In genomic region chr11:76459299-76459698, GRCh38 we compare ENCODE assay signal across 8 cellular contexts. TPM values are rescaled to one million over a fixed set of nuclear protein-coding genes. Genes with fewer than 3 reads are reported as not detected.
A peak's percentile ranks its signal among the peaks of the same experiment; 100 is the strongest.
DNase-seq lines count a peak whose midpoint lies in the region; ATAC-seq, FAIRE-seq and TF ChIP-seq lines count a peak whose summit lies in the region.
"Had no signal": no experiment of that assay in that cellular context is flagged by ENCODE, and none has a peak within 500 bp of the region (broad histone marks: within the 10 kb centered on the region; RNA-seq: fewer than 3 reads in every experiment).

No MANE protein-coding gene starts in this region.

- no peaks in the 10 kb centered on the region for H3K27me3 ChIP-seq in pancreas

- peaks cover 0 to 5% (median 0%) of the 10 kb centered on the region in 3 donors for H3K4me1 ChIP-seq in pancreas

- H3K27ac ChIP-seq in coronary artery: no peak overlapping the region
- no peak overlapping the region for H3K27ac ChIP-seq in pancreas

- TF ChIP-seq POLR2A in NB4 (IDR thresholded peaks at IDR 0.05; ENCODE audit: extremely low read depth, insufficient read length): no peak

- no peaks in the 10 kb centered on the region for H3K9me3 ChIP-seq in pancreas

- intact Hi-C loops in pancreas (cut with DNase I): no loop called here

- DNase-seq in GM10266 (ENCODE audit: extremely low spot score) (no peak), NB4 (ENCODE audit: low read depth) (peak; percentile 16), coronary artery (ENCODE audit: low spot score) (no peak), pancreas (no peak), NCI-H1092 (lab: John Stamatoyannopoulos, UW) (no peak)

- TF ChIP-seq CTCF in GM10266 (IDR thresholded peaks at IDR 0.05; ENCODE audit: control insufficient read depth, insufficient read depth, low read depth, missing control alignments) (peak; percentile 11), NB4 (IDR thresholded peaks at IDR 0.05; ENCODE audit: low read depth, low read length) (peak; percentile 25), coronary artery (IDR thresholded peaks at IDR 0.05) (peak; percentile 32), pancreas (IDR thresholded peaks at IDR 0.05) (peak in 3 of 4 donors; percentile 25 to 40 (median 31))

- H3K4me3 ChIP-seq in NB4 (ENCODE audit: low read depth, low read length) (no peak overlapping the region), coronary artery (no peak overlapping the region), pancreas (no peak overlapping the region)

- H3K36me3 ChIP-seq in pancreas: no peaks in the 10 kb centered on the region

- ATAC-seq in pancreas (peak in 3 of 4 donors; percentile 34 to 68 (median 48)), GM21529 (IDR thresholded peaks at IDR 0.05; ENCODE audit: unreplicated experiment) (no peak), HG02759 (IDR thresholded peaks at IDR 0.05; ENCODE audit: unreplicated experiment) (no peak)

- WGBS in pancreas, 2 donors: 51 to 63% methylated on average over 4 of the region's 4 CpGs

- FAIRE-seq in pancreas (lab: Jason Lieb, UNC): no peak
- FAIRE-seq: colon had no signal

RNA-seq across cellular contexts. Expression of gene EMSY, which starts 14.5 kb away (rescaled TPM):
- 10 to 100 TPM in 2 of 6 donors, 1 to 10 TPM in 4; 5.8 to 14.0 (median 8.7) TPM for total RNA-seq in pancreas
- polyA plus RNA-seq in pancreas: 1 to 10 TPM; 4.6 to 4.7 TPM

Comparison
In these comparisons a context has a peak if more than half of its experiments do, and no peak if none do; other contexts are left out.
1. ATAC-seq: peak in pancreas (3 of 4); none in GM21529 (single experiment) and HG02759 (single experiment).
2. Peak in every context shown above with its lines, with median percentiles within 50 percentile points of each other: CTCF ChIP-seq.